8 cellular contexts compared by ENCODE assay signal in the genomic region with DNA sequence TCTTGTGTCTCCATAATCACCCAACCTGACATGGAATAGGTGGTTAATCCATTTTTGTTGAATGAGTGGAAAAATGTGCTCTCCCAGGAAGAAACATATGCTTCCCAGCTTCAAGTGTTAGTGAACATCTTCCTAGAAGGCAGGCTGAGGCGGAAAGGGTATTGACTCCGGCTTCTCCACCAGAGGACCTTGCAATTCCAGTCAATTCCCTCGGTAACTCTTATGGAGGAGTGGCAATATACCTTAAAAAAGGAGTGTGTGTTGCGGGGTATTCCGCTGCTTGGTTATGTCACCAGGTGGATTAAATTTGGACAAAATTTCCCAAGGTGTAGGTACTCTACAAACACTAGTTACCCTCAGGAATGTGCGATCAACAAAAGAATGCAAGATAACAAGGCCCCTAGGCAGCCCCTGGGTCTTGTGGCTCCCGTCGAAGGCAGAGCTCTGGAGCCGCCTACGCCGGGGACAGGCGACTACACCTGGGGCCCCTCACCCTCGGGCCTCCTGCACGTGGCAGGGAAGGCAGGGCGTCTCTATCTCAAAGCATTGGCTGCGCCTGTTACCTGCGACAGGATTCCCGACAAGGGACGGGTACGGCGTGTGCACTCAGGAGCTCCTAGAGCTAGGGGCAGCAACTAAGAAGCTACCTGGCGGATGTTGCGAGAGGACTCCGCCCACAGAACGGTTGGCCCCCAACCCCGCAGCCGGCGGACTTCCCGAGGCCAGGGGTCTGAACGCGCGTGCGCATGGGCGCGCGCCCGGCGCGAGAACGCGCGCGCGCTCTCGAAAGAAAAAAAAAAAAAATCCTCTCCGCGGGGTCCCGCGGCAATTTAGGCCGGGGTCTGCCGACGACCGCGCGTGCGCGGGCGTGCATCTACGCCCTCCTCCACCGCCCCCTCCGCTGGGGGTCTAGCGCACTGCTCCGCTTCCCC. TPM values are rescaled to one million over a fixed set of nuclear protein-coding genes. Genes with fewer than 3 reads are reported as not detected.
DNase-seq lines count a peak whose midpoint lies in the region; ATAC-seq lines count a peak whose summit lies in the region.

A gene (minus strand): TSS at position 659 of the 932 bp plus-strand sequence. CDS start 8,355 bp downstream, outside the sequence.

- H3K27ac Mint-ChIP-seq in activated CD4-positive, alpha-beta memory T cell treated with anti-CD3 and anti-CD28 coated beads for 36 hours: peak within 1 kb of the TSS; percentile 74
- peak within 1 kb of the TSS; percentile 80 to 82 for H3K27ac Mint-ChIP-seq in effector memory CD8-positive, alpha-beta T cell

- H3K4me3 ChIP-seq in mucosa of rectum (ENCODE audit: low read length in 2 of 2): peak within 1 kb of the TSS; percentile 88 to 95
- peak within 1 kb of the TSS; percentile 83 to 98 (median 94) for H3K4me3 ChIP-seq in subcutaneous abdominal adipose tissue (ENCODE audit: low read depth in 1 of 5, low read length in 5 of 5)

- peak within 1 kb of the TSS; percentile 79 to 81 for H3K9ac ChIP-seq in mucosa of rectum (ENCODE audit: low read depth in 1 of 2, low read length in 2 of 2)
- H3K9ac ChIP-seq in subcutaneous abdominal adipose tissue (ENCODE audit: low read length in 5 of 5): peak within 1 kb of the TSS; percentile 8 to 92 (median 81)

- POLR2A ChIA-PET in activated CD4-positive, alpha-beta memory T cell treated with anti-CD3 and anti-CD28 coated beads for 36 hours (lab: Charles Lee): interaction anchor here (0.8 to 1.6 kb wide), 4 partner anchors 98 to 175 kb away, joined by 3 to 4 read pairs (median 4); a partner anchor contains a TSS

- peaks cover 19% of the 10 kb centered on the region for H3K4me1 Mint-ChIP-seq in activated CD4-positive, alpha-beta memory T cell treated with anti-CD3 and anti-CD28 coated beads for 36 hours (ENCODE audit: low read depth)
- H3K4me1 Mint-ChIP-seq in effector memory CD8-positive, alpha-beta T cell (ENCODE audit: low read depth in 2 of 2): peaks cover 21 to 28% of the 10 kb centered on the region in 2 donors

- peak within 1 kb of the TSS; percentile 73 for H3K4me3 Mint-ChIP-seq in activated CD4-positive, alpha-beta memory T cell treated with anti-CD3 and anti-CD28 coated beads for 36 hours
- H3K4me3 Mint-ChIP-seq in effector memory CD8-positive, alpha-beta T cell: peak within 1 kb of the TSS; percentile 94 to 95

- H3K9me3 ChIP-seq in mucosa of rectum (ENCODE audit: control insufficient read depth in 2 of 2, low read length in 2 of 2) (no peaks in the 10 kb centered on the region), subcutaneous abdominal adipose tissue (ENCODE audit: control insufficient read depth in 5 of 5, low read length in 5 of 5) (no peaks in the 10 kb centered on the region)

- peak; percentile 19 for DNase-seq in EH (ENCODE audit: low read depth)
- peak; percentile 100 for DNase-seq in NCI-H2227 (lab: John Stamatoyannopoulos, UW; ENCODE audit: unreplicated experiment)
- peak; percentile 58 for DNase-seq in activated CD4-positive, alpha-beta memory T cell treated with anti-CD3 and anti-CD28 coated beads for 36 hours
- peak; percentile 7 to 20 (median 18) for DNase-seq in effector memory CD8-positive, alpha-beta T cell

- intact Hi-C loops in activated CD4-positive, alpha-beta memory T cell treated with anti-CD3 and anti-CD28 coated beads for 36 hours (cut with micrococcal nuclease): loop anchor here (5.0 kb wide), 3 partner anchors 96 to 411 kb away; a partner anchor contains a TSS

- peak within 1 kb of the TSS; percentile 21 to 68 for H3K27ac ChIP-seq in mucosa of rectum (ENCODE audit: low read depth in 2 of 2, low read length in 2 of 2)
- peak within 1 kb of the TSS; percentile 54 for H3K27ac ChIP-seq in subcutaneous abdominal adipose tissue (ENCODE audit: low read depth, low read length)

- H3K27me3 ChIP-seq in mucosa of rectum (ENCODE audit: control insufficient read depth in 2 of 2, insufficient read depth in 2 of 2, low read length in 2 of 2): no peaks in the 10 kb centered on the region
- H3K27me3 ChIP-seq in subcutaneous abdominal adipose tissue (ENCODE audit: control insufficient read depth in 5 of 5, insufficient read depth in 4 of 5, low read length in 5 of 5): no peaks in the 10 kb centered on the region

- H3K36me3 ChIP-seq in mucosa of rectum (ENCODE audit: control insufficient read depth in 2 of 2, insufficient read depth in 2 of 2, low read length in 2 of 2): no peaks in the 10 kb centered on the region
- no peaks in the 10 kb centered on the region for H3K36me3 ChIP-seq in subcutaneous abdominal adipose tissue (ENCODE audit: control insufficient read depth in 5 of 5, insufficient read depth in 5 of 5, low read length in 5 of 5)

- H3K36me3 Mint-ChIP-seq in activated CD4-positive, alpha-beta memory T cell treated with anti-CD3 and anti-CD28 coated beads for 36 hours: no peaks in the 10 kb centered on the region
- peaks cover 5% of the 10 kb centered on the region for H3K36me3 Mint-ChIP-seq in effector memory CD8-positive, alpha-beta T cell (ENCODE audit: insufficient read depth)

- CTCF ChIA-PET in activated CD4-positive, alpha-beta memory T cell treated with anti-CD3 and anti-CD28 coated beads for 36 hours (lab: Charles Lee): interaction anchor here (0.6 to 3.5 kb wide), 16 partner anchors 8 to 497 kb away, joined by 3 to 20 read pairs (median 4); a partner anchor contains a TSS

- ATAC-seq in HG02759 (IDR thresholded peaks at IDR 0.05; ENCODE audit: unreplicated experiment) (peak; percentile 31), HG03175 (IDR thresholded peaks at IDR 0.05; ENCODE audit: unreplicated experiment) (no peak)
- peak; percentile 30 for ATAC-seq in effector memory CD8-positive, alpha-beta T cell (replicated peaks)

- H3K27me3 Mint-ChIP-seq in activated CD4-positive, alpha-beta memory T cell treated with anti-CD3 and anti-CD28 coated beads for 36 hours: no peaks in the 10 kb centered on the region
- no peaks in the 10 kb centered on the region for H3K27me3 Mint-ChIP-seq in effector memory CD8-positive, alpha-beta T cell

- no peaks in the 10 kb centered on the region for H3K9me3 Mint-ChIP-seq in activated CD4-positive, alpha-beta memory T cell treated with anti-CD3 and anti-CD28 coated beads for 36 hours
- H3K9me3 Mint-ChIP-seq in effector memory CD8-positive, alpha-beta T cell: no peaks in the 10 kb centered on the region

- H3K4me1 ChIP-seq in mucosa of rectum (ENCODE audit: control insufficient read depth in 2 of 2, insufficient read depth in 2 of 2, low read length in 2 of 2) (peaks cover 8 to 10% of the 10 kb centered on the region in 2 donors), subcutaneous abdominal adipose tissue (ENCODE audit: control insufficient read depth in 5 of 5, insufficient read depth in 5 of 5, low read length in 5 of 5) (peaks cover 0 to 22% (median 21%) of the 10 kb centered on the region in 5 donors)

RNA-seq across cellular contexts. Expression of the gene that starts here (rescaled TPM):
- not detected for total RNA-seq in activated CD4-positive, alpha-beta memory T cell treated with anti-CD3 and anti-CD28 coated beads for 36 hours

Comparison
In these comparisons a context has a peak if more than half of its experiments do, and no peak if none do; other contexts are left out.
1. Peak in DNase-seq in activated CD4-positive, alpha-beta memory T cell treated with anti-CD3 and anti-CD28 coated beads for 36 hours; RNA of the gene not detected or under 1 TPM.
2. DNase-seq: peak in every context shown above with its lines; median percentile 100 in NCI-H2227; 58 in activated CD4-positive, alpha-beta memory T cell treated with anti-CD3 and anti-CD28 coated beads for 36 hours; 19 in EH; 18 in effector memory CD8-positive, alpha-beta T cell.